7 cellular contexts compared by ENCODE assay signal in genomic region chr11:57641426-57641825, GRCh38. TPM values are rescaled to one million over a fixed set of nuclear protein-coding genes. Genes with fewer than 3 reads are reported as not detected.
DNase-seq lines count a peak whose midpoint lies in the region; ATAC-seq and TF ChIP-seq lines count a peak whose summit lies in the region.
"Had no signal": no experiment of that assay in that cellular context is flagged by ENCODE, and none has a peak within 500 bp of the region (broad histone marks: within the 10 kb centered on the region; RNA-seq: fewer than 3 reads in every experiment).

No MANE protein-coding gene starts in this region.

- peak; percentile 57 for DNase-seq in ACHN
- peak; percentile 71 for DNase-seq in GM23338 (ENCODE audit: low spot score)
- DNase-seq in Panc1 (ENCODE audit: low read depth, low spot score) = no peak
- peak; percentile 80 for DNase-seq in hepatic stellate cell (ENCODE audit: low spot score)
- no peak for DNase-seq in activated CD8-positive, alpha-beta memory T cell treated with anti-CD3 and anti-CD28 coated beads, Interleukin-2, amount 50 U/mL, for 48 hours

- H3K36me3 ChIP-seq in GM23338 (ENCODE audit: insufficient read depth) (peaks cover 18% of the 10 kb centered on the region; the same call in 1 of the 2 replicates), Panc1 (ENCODE audit: control insufficient read depth, insufficient read depth, low read length) (no peaks in the 10 kb centered on the region)

- CTCF ChIA-PET in Panc1 (lab: Charles Lee) = interaction anchor here (0.6 to 2.6 kb wide), 10 partner anchors 38 to 296 kb away, joined by 3 to 31 read pairs (median 4); partner anchors contain the start of gene UBE2L6

- no peak overlapping the region for H2AFZ ChIP-seq in GM23338

- H3K4me1 Mint-ChIP-seq in GM23338 = peaks cover 78% of the 10 kb centered on the region

- peaks cover 42% of the 10 kb centered on the region for H3K27me3 Mint-ChIP-seq in GM23338 (ENCODE audit: insufficient read depth, low read depth, poor library complexity)

- H3F3A ChIP-seq in GM23338 (replicated peaks; ENCODE audit: low read depth) = peaks cover 80% of the 10 kb centered on the region

- POLR2A ChIA-PET in Panc1 (lab: Charles Lee) = no interaction called here

- H3K36me3 Mint-ChIP-seq in GM23338 (ENCODE audit: low read depth) = peaks cover 56% of the 10 kb centered on the region

- peak overlapping the region; percentile 61; the same call in 1 of the 2 replicates for H3K27ac Mint-ChIP-seq in GM23338

- no TSS peak for BruUV-seq in Panc1 (replicated peaks; lab: Mats Ljungman, UMichigan)

- no peaks in the 10 kb centered on the region for H3K27me3 ChIP-seq in GM23338 (ENCODE audit: insufficient read depth)
- H3K27me3 ChIP-seq in Panc1 (ENCODE audit: control insufficient read depth, insufficient read depth, low read length) = no peaks in the 10 kb centered on the region

- H3K9me3 ChIP-seq in Panc1 (ENCODE audit: control insufficient read depth, insufficient read depth, low read depth, low read length) = no peaks in the 10 kb centered on the region

- H3K4me3 ChIP-seq in GM23338 (peak overlapping the region; percentile 99), Panc1 (ENCODE audit: low read depth in 2 of 2, low read length in 2 of 2) (no peak overlapping the region)
- H3K4me3 ChIP-seq: skin epidermis had no signal

- ATAC-seq in GM23338 (no peak), Panc1 (0 out of 2 replicates have a peak, but pooled peaks have one; percentile 41), GM19023 (IDR thresholded peaks at IDR 0.05; ENCODE audit: unreplicated experiment) (no peak)

- H3K27ac ChIP-seq in GM23338 (ENCODE audit: low read depth) (no peak overlapping the region; the same call in 1 of the 2 replicates), Panc1 (ENCODE audit: low read length) (no peak overlapping the region)
- H3K27ac ChIP-seq: skin epidermis had no signal

- TF ChIP-seq CTCF in GM23338 (conservative IDR thresholded peaks at IDR 0.05; ENCODE audit: low read depth in 2 of 2) = peak; percentile 63 to 66
- TF ChIP-seq CTCF in Panc1 (IDR thresholded peaks at IDR 0.05) = peak; percentile 76

- H4K20me1 ChIP-seq in GM23338 (replicated peaks; ENCODE audit: insufficient read depth) = peaks cover 49% of the 10 kb centered on the region

- peaks cover under 1% of the 10 kb centered on the region; the same call in 1 of the 2 replicates for H3K9me2 ChIP-seq in GM23338 (ENCODE audit: insufficient read depth)

- intact Hi-C loops in Panc1 (cut with micrococcal nuclease; ENCODE audit: unreplicated experiment) = loop anchor here (1.0 to 10.0 kb wide), 4 partner anchors 73 to 294 kb away; partner anchors contain the start of gene TIMM10

- H3K4me2 ChIP-seq in GM23338 = peak overlapping the region; percentile 79

- peak overlapping the region; percentile 99 for H3K4me3 Mint-ChIP-seq in GM23338

- H3K79me2 ChIP-seq in GM23338 (replicated peaks; ENCODE audit: insufficient read depth) = peaks cover 51% of the 10 kb centered on the region

- H3K4me1 ChIP-seq in GM23338 (ENCODE audit: insufficient read depth) (peaks cover 68% of the 10 kb centered on the region), Panc1 (ENCODE audit: control insufficient read depth, insufficient read depth, low read length) (peaks cover 24% of the 10 kb centered on the region)

- H3K9me3 Mint-ChIP-seq in GM23338 = peaks cover 3% of the 10 kb centered on the region; the same call in 1 of the 3 replicates

- in situ Hi-C loops in ACHN (cut with HindIII; ENCODE audit: low pct_ligation_motif_present, low pct_unique_long_range_greater_than_20kb, low sequenced_read_pairs) = no loop called here
- in situ Hi-C loops in Panc1 (cut with HindIII; ENCODE audit: low pct_unique_long_range_greater_than_20kb, low sequenced_read_pairs) = no loop called here

TF ChIP-seq in GM23338, 12 proteins besides CTCF, POLR2A, EP300 and RAD21 (continues in another document):
- no peak for TF ChIP-seq ETS1 (IDR thresholded peaks at IDR 0.05)
- no peak for TF ChIP-seq STAT1 (IDR thresholded peaks at IDR 0.05; ENCODE audit: unreplicated experiment)
- no peak for TF ChIP-seq REST (IDR thresholded peaks at IDR 0.05; ENCODE audit: unreplicated experiment)
- TF ChIP-seq CREB1 (CRISPR knock-in tag; IDR thresholded peaks at IDR 0.05; ENCODE audit: low read depth) = no peak

RNA-seq across cellular contexts. Expression of gene YPEL4, which starts 8.3 kb away (rescaled TPM):
- total RNA-seq in GM23338 (2014; rRNA removed; shearing (Covaris generic)) = 0.82 TPM in 1 of 2 replicates, not detected in the other
- polyA plus RNA-seq in GM23338 (2016; fragmentation: Nextera tagmentation; extraction: Ambion mirVana) = 1.1 and 1.2 TPM in 2 replicates
- total RNA-seq in Panc1 (2021; ENCODE audit: unreplicated experiment) = not detected
- 0.27 TPM for polyA plus RNA-seq in Panc1 (2012; ENCODE audit: insufficient read length)

RNA-seq across cellular contexts. Expression of gene CLP1, which starts 16.1 kb away (rescaled TPM):
- total RNA-seq in GM23338 (2014; rRNA removed; shearing (Covaris generic)) = 25.2 and 25.4 TPM in 2 replicates
- polyA plus RNA-seq in GM23338 (2016; fragmentation: Nextera tagmentation; extraction: Ambion mirVana) = 14.4 and 16.8 TPM in 2 replicates
- total RNA-seq in Panc1 (2021; ENCODE audit: unreplicated experiment) = 17.7 TPM
- polyA plus RNA-seq in Panc1 (2012; ENCODE audit: insufficient read length) = 15.2 TPM

RNA-seq across cellular contexts. Expression of gene ZDHHC5, which starts 26.5 kb away (rescaled TPM):
- 35.7 and 42.3 TPM in 2 replicates for total RNA-seq in GM23338 (2014; rRNA removed; shearing (Covaris generic))
- polyA plus RNA-seq in GM23338 (2016; fragmentation: Nextera tagmentation; extraction: Ambion mirVana) = 15.7 and 16.9 TPM in 2 replicates
- 80.6 TPM for total RNA-seq in Panc1 (2021; ENCODE audit: unreplicated experiment)
- 78.4 TPM for polyA plus RNA-seq in Panc1 (2012; ENCODE audit: insufficient read length)

RNA-seq across cellular contexts. Expression of gene SERPING1, which starts 43.9 kb away (rescaled TPM):
- total RNA-seq in GM23338 (2014; rRNA removed; shearing (Covaris generic)) = 40.8 and 42.3 TPM in 2 replicates
- polyA plus RNA-seq in GM23338 (2016; fragmentation: Nextera tagmentation; extraction: Ambion mirVana) = 49.8 and 54.7 TPM in 2 replicates
- 1.3 TPM for total RNA-seq in Panc1 (2021; ENCODE audit: unreplicated experiment)
- 2.5 TPM for polyA plus RNA-seq in Panc1 (2012; ENCODE audit: insufficient read length)

Comparison
In these comparisons a context has a peak if more than half of its experiments do, and no peak if none do; other contexts are left out.
1. DNase-seq: peak in ACHN (single experiment), GM23338 (single experiment) and hepatic stellate cell (single experiment); none in Panc1 (single experiment) and activated CD8-positive, alpha-beta memory T cell treated with anti-CD3 and anti-CD28 coated beads, Interleukin-2, amount 50 U/mL, for 48 hours (single experiment).